8 cellular contexts compared by ENCODE assay signal in the genomic region with DNA sequence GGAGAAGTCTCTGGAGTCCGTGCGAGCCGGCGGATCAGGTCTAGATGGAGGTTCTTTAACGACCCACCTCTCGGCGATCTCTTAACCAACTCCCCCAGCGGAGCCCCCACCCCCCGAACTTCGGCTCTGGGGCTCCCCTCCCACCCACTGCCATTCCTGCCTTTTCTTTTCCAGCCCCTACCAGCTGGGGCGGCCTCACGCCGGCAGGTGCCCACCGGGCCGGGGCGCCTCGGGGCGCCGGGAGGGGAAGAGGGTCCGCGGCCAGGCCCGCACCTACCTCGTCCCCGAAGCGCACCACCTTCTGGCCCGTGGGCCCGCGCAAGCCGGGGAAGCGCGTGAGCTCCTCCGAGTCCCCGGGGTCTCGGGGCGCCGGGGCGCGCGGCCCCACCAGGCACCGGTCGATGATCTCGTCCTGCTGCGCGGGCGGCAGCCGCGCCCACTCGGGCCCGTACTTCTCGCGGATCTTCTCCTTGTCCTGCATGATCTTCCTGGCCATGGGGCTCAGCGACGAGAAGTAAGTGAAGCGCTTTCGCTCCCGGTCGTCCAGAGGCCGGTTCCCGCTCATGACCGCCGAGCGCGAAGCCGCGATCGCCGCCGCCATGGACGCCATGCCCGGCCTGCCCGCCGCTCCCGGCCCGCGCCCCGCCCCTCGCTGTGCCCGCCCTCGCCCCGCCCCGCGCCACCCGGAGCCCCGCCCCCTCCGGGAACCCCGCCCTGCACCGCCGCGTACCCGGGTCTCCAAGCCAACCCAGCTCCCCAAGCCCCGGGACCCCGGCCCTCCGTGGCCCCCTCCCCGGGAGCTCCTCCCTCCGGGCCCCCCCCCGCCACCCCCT. TPM values are rescaled to one million over a fixed set of nuclear protein-coding genes. Genes with fewer than 3 reads are reported as not detected.
A peak's percentile ranks its signal among the peaks of the same experiment; 100 is the strongest.
DNase-seq lines count a peak whose midpoint lies in the region; ATAC-seq and TF ChIP-seq lines count a peak whose summit lies in the region.

Gene C1orf198, minus strand, starts transcription at position 619 of the 833 bp plus-strand sequence. Its CDS starts 9 bp downstream, at position 610.

- no peaks in the 10 kb centered on the region for H4K20me1 ChIP-seq in OCI-LY7 (ENCODE audit: insufficient read depth, low read length)

- H3K9me2 ChIP-seq in OCI-LY7 (ENCODE audit: insufficient read depth, low read length): no peaks in the 10 kb centered on the region

- H3K4me3 ChIP-seq in BE2C (ENCODE audit: low read depth, low read length) (peak within 1 kb of the TSS; percentile 83), OCI-LY7 (ENCODE audit: low read depth, low read length, poor library complexity, severe bottlenecking) (peak within 1 kb of the TSS; percentile 84), fibroblast of mammary gland (ENCODE audit: control insufficient read depth, low read depth, low read length) (peak within 1 kb of the TSS; percentile 71)

- H3K4me1 Mint-ChIP-seq in nephron progenitor cell: peaks cover 56% of the 10 kb centered on the region
- peaks cover 22% of the 10 kb centered on the region for H3K4me1 Mint-ChIP-seq in stimulated activated naive CD8-positive, alpha-beta T cell treated with anti-CD3 and anti-CD28 coated beads, Interleukin-15, Interleukin-2, amounts not matched to agents 100 ng/mL and 50 ng/mL, for 24 hours (ENCODE audit: low read depth)

- DNase-seq in BE2C: peak; percentile 86
- DNase-seq in OCI-LY7 (ENCODE audit: low spot score): peak; percentile 59
- peak; percentile 62 to 69 for DNase-seq in activated T-helper 1 cell treated with anti-CD3 and anti-CD28 coated beads, Interleukin-2, amount 50 U/mL, for 16 hours (ENCODE audit: low read depth in 1 of 2, low spot score in 1 of 2)
- DNase-seq in fibroblast of mammary gland (ENCODE audit: low read depth): no peak
- peak; percentile 90 for DNase-seq in nephron progenitor cell

- H3K4me3 Mint-ChIP-seq in nephron progenitor cell: peak within 1 kb of the TSS; percentile 92
- H3K4me3 Mint-ChIP-seq in stimulated activated naive CD8-positive, alpha-beta T cell treated with anti-CD3 and anti-CD28 coated beads, Interleukin-15, Interleukin-2, amounts not matched to agents 100 ng/mL and 50 ng/mL, for 24 hours: peak within 1 kb of the TSS; percentile 83

- H3K9me3 ChIP-seq in BE2C (no peaks in the 10 kb centered on the region), OCI-LY7 (ENCODE audit: low read length) (no peaks in the 10 kb centered on the region)

- H3K36me3 ChIP-seq in BE2C (no peaks in the 10 kb centered on the region), OCI-LY7 (ENCODE audit: insufficient read depth, low read length) (no peaks in the 10 kb centered on the region)

- BruUV-seq in OCI-LY7 (replicated peaks; lab: Mats Ljungman, UMichigan): no TSS peak

- peak within 1 kb of the TSS; percentile 98 for H3K4me2 ChIP-seq in OCI-LY7 (ENCODE audit: low read length)

- H3K27me3 ChIP-seq in BE2C: no peaks in the 10 kb centered on the region

- intact Hi-C loops in OCI-LY7 (cut with micrococcal nuclease; ENCODE audit: unreplicated experiment): loop anchor here (2.0 to 5.0 kb wide), 3 partner anchors 111 to 343 kb away; partner anchors contain the start of genes ARV1, COG2 and TTC13

- CTCF ChIA-PET in OCI-LY7 (lab: Charles Lee; ENCODE audit: unreplicated experiment): no interaction called here

- peak within 1 kb of the TSS; percentile 93 for H3K27ac Mint-ChIP-seq in nephron progenitor cell
- H3K27ac Mint-ChIP-seq in stimulated activated naive CD8-positive, alpha-beta T cell treated with anti-CD3 and anti-CD28 coated beads, Interleukin-15, Interleukin-2, amounts not matched to agents 100 ng/mL and 50 ng/mL, for 24 hours: peak within 1 kb of the TSS; percentile 79

- peak; percentile 28 for TF ChIP-seq POLR2A in GM19193 (IDR thresholded peaks at IDR 0.05; ENCODE audit: extremely low read depth, insufficient read depth, insufficient read length)

- no peaks in the 10 kb centered on the region for H3K79me2 ChIP-seq in OCI-LY7 (ENCODE audit: insufficient read depth, low read depth, low read length)

- peak; percentile 79 for ATAC-seq in HG03342 (IDR thresholded peaks at IDR 0.05; ENCODE audit: unreplicated experiment)

- H3K4me1 ChIP-seq in BE2C (peaks cover 6% of the 10 kb centered on the region; the same call in 1 of the 2 replicates), OCI-LY7 (ENCODE audit: insufficient read depth, low read length, poor library complexity, severe bottlenecking) (peaks cover 16% of the 10 kb centered on the region)

- H3K36me3 Mint-ChIP-seq in nephron progenitor cell (ENCODE audit: low read depth): peaks cover 19% of the 10 kb centered on the region
- H3K36me3 Mint-ChIP-seq in stimulated activated naive CD8-positive, alpha-beta T cell treated with anti-CD3 and anti-CD28 coated beads, Interleukin-15, Interleukin-2, amounts not matched to agents 100 ng/mL and 50 ng/mL, for 24 hours (ENCODE audit: low read depth): no peaks in the 10 kb centered on the region

- H3K9me3 Mint-ChIP-seq in nephron progenitor cell: no peaks in the 10 kb centered on the region
- no peaks in the 10 kb centered on the region for H3K9me3 Mint-ChIP-seq in stimulated activated naive CD8-positive, alpha-beta T cell treated with anti-CD3 and anti-CD28 coated beads, Interleukin-15, Interleukin-2, amounts not matched to agents 100 ng/mL and 50 ng/mL, for 24 hours

- peaks cover 19% of the 10 kb centered on the region for H3K27me3 Mint-ChIP-seq in nephron progenitor cell (ENCODE audit: low read depth, poor library complexity)
- H3K27me3 Mint-ChIP-seq in stimulated activated naive CD8-positive, alpha-beta T cell treated with anti-CD3 and anti-CD28 coated beads, Interleukin-15, Interleukin-2, amounts not matched to agents 100 ng/mL and 50 ng/mL, for 24 hours: peaks cover 38% of the 10 kb centered on the region

- H2AFZ ChIP-seq in OCI-LY7 (ENCODE audit: low read length): peak within 1 kb of the TSS; percentile 92

- no peak for TF ChIP-seq CTCF in BE2C (IDR thresholded peaks at IDR 0.05; ENCODE audit: low read depth, low read length)
- TF ChIP-seq CTCF in OCI-LY7 (conservative IDR thresholded peaks at IDR 0.05; ENCODE audit: low read length): 0 out of 2 replicates have a peak, but pooled peaks have one; percentile 25
- TF ChIP-seq CTCF in fibroblast of mammary gland (conservative IDR thresholded peaks at IDR 0.05; ENCODE audit: control insufficient read depth, insufficient read depth, low read depth, low read length): no peak
- TF ChIP-seq CTCF in nephron progenitor cell (IDR thresholded peaks at IDR 0.05): no peak

- H3K27ac ChIP-seq in OCI-LY7 (ENCODE audit: low read depth, low read length, poor library complexity, severe bottlenecking): no peak within 1 kb of the TSS

- POLR2A ChIA-PET in OCI-LY7 (lab: Charles Lee): interaction anchor here (0.7 to 1.7 kb wide), 3 partner anchors 9 to 1576 kb away, joined by 3 to 6 read pairs (median 3); no protein-coding TSS in a partner anchor

RNA-seq across cellular contexts. Expression of gene C1orf198, which starts in this region (rescaled TPM):
- polyA plus RNA-seq in BE2C (2012; ENCODE audit: insufficient read depth, insufficient read length, low read depth): 12.1 TPM
- total RNA-seq in OCI-LY7 (2014; rRNA removed; shearing (Covaris generic)): 4.9 and 5.7 TPM in 2 replicates
- 6.5 and 7.9 TPM in 2 replicates for total RNA-seq in OCI-LY7 (2022)
